In the genomic region with DNA sequence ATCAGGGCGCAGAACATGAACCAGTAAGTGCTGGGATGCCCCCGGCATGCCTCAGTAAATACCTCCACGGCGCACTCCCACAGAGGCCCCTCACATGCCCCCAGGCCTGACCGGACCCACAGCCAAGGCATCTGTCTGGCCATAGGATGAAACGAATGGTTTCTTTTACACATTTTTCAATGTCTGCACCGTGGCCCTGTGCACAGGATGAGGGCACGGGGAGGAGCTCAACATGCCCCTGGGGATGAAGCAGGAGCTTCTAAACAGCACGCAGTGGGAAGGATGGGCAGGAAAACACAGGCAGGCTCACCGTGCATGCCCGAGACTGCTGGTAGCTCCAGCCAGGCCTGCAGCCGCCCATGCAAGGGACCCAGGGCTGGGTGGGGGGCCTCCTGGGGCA, we compare ENCODE assay signal across 17 cellular contexts.
DNase-seq lines count a peak whose midpoint lies in the region; ATAC-seq and TF ChIP-seq lines count a peak whose summit lies in the region.
"Had no signal": no experiment of that assay in that cellular context is flagged by ENCODE, and none has a peak within 500 bp of the region (broad histone marks: within the 10 kb centered on the region; RNA-seq: fewer than 3 reads in every experiment).

No MANE protein-coding gene starts in this region.

- H3K36me3 Mint-ChIP-seq in chondrocyte (ENCODE audit: low read depth) (peaks cover 56% of the 10 kb centered on the region), neural crest cell (ENCODE audit: low read depth) (peaks cover 9% of the 10 kb centered on the region)

- H3K27me3 ChIP-seq in tibial nerve: no peaks in the 10 kb centered on the region
- H3K27me3 ChIP-seq: Peyer's patch had no signal

- H3K4me1 ChIP-seq in tibial nerve: peaks cover 0 to 100% (median 51%) of the 10 kb centered on the region in 4 donors
- H3K4me1 ChIP-seq: Peyer's patch had no signal

- H3K4me3 Mint-ChIP-seq in chondrocyte (ENCODE audit: unreplicated experiment) (no peak overlapping the region), neural crest cell (no peak overlapping the region)
- H3K4me3 Mint-ChIP-seq: HFFc6 had no signal

- H3K4me3 ChIP-seq in tibial nerve: no peak overlapping the region
- H3K4me3 ChIP-seq: Peyer's patch had no signal

- intact Hi-C loops in posterior vena cava (cut with DNase I): no loop called here

- peaks cover 79% of the 10 kb centered on the region for H3K4me1 Mint-ChIP-seq in chondrocyte (ENCODE audit: low read depth)
- peaks cover 33% of the 10 kb centered on the region for H3K4me1 Mint-ChIP-seq in neural crest cell

- TF ChIP-seq POLR2A in tibial nerve (IDR thresholded peaks at IDR 0.05): no peak

- peaks cover 0 to 78% (median 0%) of the 10 kb centered on the region in 3 donors for H3K36me3 ChIP-seq in tibial nerve

- H3K27ac Mint-ChIP-seq in chondrocyte (ENCODE audit: unreplicated experiment): peak overlapping the region; percentile 75
- peak overlapping the region; percentile 75 for H3K27ac Mint-ChIP-seq in neural crest cell (ENCODE audit: unreplicated experiment)
- H3K27ac Mint-ChIP-seq: HFFc6 had no signal

- 46 to 50% methylated on average over 12 of the region's 12 CpGs for WGBS in tibial nerve, 2 donors

- TF ChIP-seq EP300 in tibial nerve (IDR thresholded peaks at IDR 0.05): no peak

- no peaks in the 10 kb centered on the region for H3K27me3 Mint-ChIP-seq in chondrocyte (ENCODE audit: low read depth)
- H3K27me3 Mint-ChIP-seq in neural crest cell (ENCODE audit: low read depth): no peaks in the 10 kb centered on the region

- no peak for DNase-seq in chondrocyte (ENCODE audit: low spot score)
- DNase-seq in islet precursor cell: peak; percentile 69
- DNase-seq in neural crest cell (ENCODE audit: low read depth, low spot score): no peak
- no peak for DNase-seq in tibial nerve (ENCODE audit: low spot score in 2 of 2)
- no peak for DNase-seq in NCI-H1417 treated with DMSO at 0.1 percent for 48 hours (lab: John Stamatoyannopoulos, UW)
- DNase-seq in posterior vena cava (ENCODE audit: low spot score): no peak
- DNase-seq: ACHN; AML-193; COR-L47; HFFc6; NCI-H1092 treated with DMSO at 0.1 percent for 48 hours; NCI-H1694; NCI-H2081 treated with DMSO at 0.1 percent for 48 hours; NK-92 treated with Interleukin-12 subunit alpha and Interleukin-12 subunit beta, amount 100 ng/mL, for 24 hours; Right ventricle myocardium superior had no signal

- H3K9me3 ChIP-seq in tibial nerve: no peaks in the 10 kb centered on the region
- H3K9me3 ChIP-seq: Peyer's patch had no signal

- TF ChIP-seq CTCF in chondrocyte (IDR thresholded peaks at IDR 0.05): no peak
- no peak for TF ChIP-seq CTCF in neural crest cell (conservative IDR thresholded peaks at IDR 0.05)
- TF ChIP-seq CTCF in tibial nerve (IDR thresholded peaks at IDR 0.05): no peak

- H3K9me3 Mint-ChIP-seq in chondrocyte (ENCODE audit: low read depth) (no peaks in the 10 kb centered on the region), neural crest cell (no peaks in the 10 kb centered on the region)
- H3K9me3 Mint-ChIP-seq: HFFc6 had no signal

- peak overlapping the region; percentile 4 to 92 (median 66) for H3K27ac ChIP-seq in tibial nerve
- H3K27ac ChIP-seq: Peyer's patch had no signal

- no peak for ATAC-seq in GM21447 (IDR thresholded peaks at IDR 0.05; ENCODE audit: unreplicated experiment)
